1 cellular context compared by ENCODE assay signal in the genomic region with DNA sequence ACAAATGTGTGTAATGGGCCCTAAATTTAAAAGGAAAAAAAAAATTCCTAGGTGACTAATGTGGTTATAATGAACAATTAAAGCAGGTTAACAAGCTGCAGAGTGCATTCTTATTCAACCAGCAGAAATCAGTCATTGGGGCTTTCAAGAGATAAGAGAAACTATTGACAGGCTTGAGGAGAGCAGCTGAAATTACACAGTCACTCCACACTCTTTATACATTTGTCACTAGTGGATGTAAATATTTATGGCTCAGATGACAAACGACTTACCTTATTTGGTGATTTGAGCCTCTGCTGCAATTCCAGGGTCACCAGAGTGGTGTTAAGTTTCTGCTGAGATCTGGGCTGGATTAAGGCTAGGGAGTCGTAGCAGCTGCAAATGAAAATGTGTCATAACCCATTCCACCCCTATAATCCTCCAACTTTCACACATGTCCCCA.
TF ChIP-seq lines count a peak whose summit lies in the region.

No MANE protein-coding gene starts in this region.

TF ChIP-seq in HEK293, 187 proteins besides CTCF, POLR2A, EP300 and RAD21 (continued from another document):
- TF ChIP-seq, protein P1, sequence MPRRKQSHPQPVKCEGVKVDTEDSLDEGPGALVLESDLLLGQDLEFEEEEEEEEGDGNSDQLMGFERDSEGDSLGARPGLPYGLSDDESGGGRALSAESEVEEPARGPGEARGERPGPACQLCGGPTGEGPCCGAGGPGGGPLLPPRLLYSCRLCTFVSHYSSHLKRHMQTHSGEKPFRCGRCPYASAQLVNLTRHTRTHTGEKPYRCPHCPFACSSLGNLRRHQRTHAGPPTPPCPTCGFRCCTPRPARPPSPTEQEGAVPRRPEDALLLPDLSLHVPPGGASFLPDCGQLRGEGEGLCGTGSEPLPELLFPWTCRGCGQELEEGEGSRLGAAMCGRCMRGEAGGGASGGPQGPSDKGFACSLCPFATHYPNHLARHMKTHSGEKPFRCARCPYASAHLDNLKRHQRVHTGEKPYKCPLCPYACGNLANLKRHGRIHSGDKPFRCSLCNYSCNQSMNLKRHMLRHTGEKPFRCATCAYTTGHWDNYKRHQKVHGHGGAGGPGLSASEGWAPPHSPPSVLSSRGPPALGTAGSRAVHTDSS (tag by site-specific recombination; IDR thresholded peaks at IDR 0.05) = no peak
TF ChIP-seq in HEK293: peak in this region for 53.
